32 cellular contexts compared by ENCODE assay signal in genomic region chr1:109609881-109610280, GRCh38. TPM values are rescaled to one million over a fixed set of nuclear protein-coding genes. Genes with fewer than 3 reads are reported as not detected.
"Had no signal": no experiment of that assay in that cellular context is flagged by ENCODE, and none has a peak within 500 bp of the region (broad histone marks: within the 10 kb centered on the region; RNA-seq: fewer than 3 reads in every experiment).

No MANE protein-coding gene starts in this region.

- H3K9me3 ChIP-seq: ascending aorta, breast epithelium, esophagus muscularis mucosa, pancreas, psoas muscle, sigmoid colon, suprapubic skin, tibial artery had no signal

- H3K4me1 Mint-ChIP-seq: activated CD4-positive, alpha-beta T cell treated with anti-CD3 and anti-CD28 coated beads, Interleukin-2, amount 10 ng/mL, durations not matched to agents 24 days and 14 days; activated naive CD4-positive, alpha-beta T cell treated with anti-CD3 and anti-CD28 coated beads, Interleukin-2, amount 10 ng/mL, durations not matched to agents 7 days and 5 days; activated naive CD8-positive, alpha-beta T cell treated with anti-CD3 and anti-CD28 coated beads, Interleukin-2, amount 10 ng/mL, durations not matched to agents 7 days and 5 days; mesothelial cell of epicardium; stimulated activated memory B cell treated with anti-CD40 and anti-IgM and Interleukin-4, amounts not matched to agents 10 μg/mL and 1 μg/mL and 100 μg/mL, for 72 hours; stimulated activated naive CD8-positive, alpha-beta T cell treated with anti-CD3 and anti-CD28 coated beads, Interleukin-15, amount 100 ng/mL, for 72 hours had no signal

- H3K27ac Mint-ChIP-seq: activated CD4-positive, alpha-beta memory T cell treated with anti-CD3 and anti-CD28 coated beads for 36 hours; activated CD4-positive, alpha-beta T cell treated with anti-CD3 and anti-CD28 coated beads, Interleukin-2, amount 10 ng/mL, durations not matched to agents 24 days and 14 days; activated naive CD4-positive, alpha-beta T cell treated with anti-CD3 and anti-CD28 coated beads, Interleukin-2, amount 10 ng/mL, durations not matched to agents 7 days and 5 days; activated naive CD8-positive, alpha-beta T cell treated with anti-CD3 and anti-CD28 coated beads, Interleukin-2, amount 10 ng/mL, durations not matched to agents 7 days and 5 days; activated T-cell treated with anti-CD3 and anti-CD28 coated beads, Interleukin-2, amount 50 U/mL, for 24 hours; mesothelial cell of epicardium; naive B cell; nephron progenitor cell; stimulated activated memory B cell treated with anti-CD40 and anti-IgM and Interleukin-4, amounts not matched to agents 10 μg/mL and 1 μg/mL and 100 μg/mL, for 72 hours had no signal

- DNase-seq: activated CD4-positive, alpha-beta memory T cell treated with anti-CD3 and anti-CD28 coated beads for 36 hours; activated CD4-positive, alpha-beta T cell treated with anti-CD3 and anti-CD28 coated beads, Interleukin-2, amount 10 ng/mL, durations not matched to agents 24 days and 14 days; activated CD4-positive, CD25-positive, alpha-beta regulatory T cell treated with anti-CD3 and anti-CD28 coated beads, Interleukin-2, amount 50 U/mL, for 72 hours; activated CD8-positive, alpha-beta memory T cell treated with anti-CD3 and anti-CD28 coated beads, Interleukin-2, amount 50 U/mL, for 4 hours; activated gamma-delta T cell; activated naive CD4-positive, alpha-beta T cell treated with anti-CD3 and anti-CD28 coated beads, Interleukin-2, amount 10 ng/mL, durations not matched to agents 7 days and 5 days; activated naive CD8-positive, alpha-beta T cell treated with anti-CD3 and anti-CD28 coated beads, Interleukin-2, amount 10 ng/mL, durations not matched to agents 7 days and 5 days; activated T-cell treated with anti-CD3 and anti-CD28 coated beads, Interleukin-2, amount 50 U/mL, for 24 hours; central memory CD4-positive, alpha-beta T cell; left cardiac atrium; naive B cell; nephron progenitor cell; pancreas; psoas muscle; sigmoid colon; small intestine; stimulated activated CD4-positive, alpha-beta T cell treated with anti-CD3 and anti-CD28 coated beads, Interleukin-1b, Interleukin-23, amount 100 ng/mL, for 48 hours; stimulated activated CD4-positive, alpha-beta T cell treated with anti-CD3 and anti-CD28 coated beads, Interleukin-4, amount 100 ng/mL, for 4 hours; stimulated activated CD8-positive, alpha-beta memory T cell treated with anti-CD3 and anti-CD28 coated beads, Interleukin-4, amount 100 ng/mL, for 48 hours; stimulated activated naive CD8-positive, alpha-beta T cell treated with anti-CD3 and anti-CD28 coated beads, Interleukin-15, amount 100 ng/mL, for 72 hours; T-helper 9 cell; tibial artery had no signal

- H3K4me3 Mint-ChIP-seq: activated CD4-positive, alpha-beta memory T cell treated with anti-CD3 and anti-CD28 coated beads for 36 hours; activated CD4-positive, alpha-beta T cell treated with anti-CD3 and anti-CD28 coated beads, Interleukin-2, amount 10 ng/mL, durations not matched to agents 24 days and 14 days; activated naive CD4-positive, alpha-beta T cell treated with anti-CD3 and anti-CD28 coated beads, Interleukin-2, amount 10 ng/mL, durations not matched to agents 7 days and 5 days; activated naive CD8-positive, alpha-beta T cell treated with anti-CD3 and anti-CD28 coated beads, Interleukin-2, amount 10 ng/mL, durations not matched to agents 7 days and 5 days; activated T-cell treated with anti-CD3 and anti-CD28 coated beads, Interleukin-2, amount 50 U/mL, for 24 hours; mesothelial cell of epicardium; naive B cell; nephron progenitor cell; stimulated activated memory B cell treated with anti-CD40 and anti-IgM and Interleukin-4, amounts not matched to agents 10 μg/mL and 1 μg/mL and 100 μg/mL, for 72 hours; stimulated activated naive CD8-positive, alpha-beta T cell treated with anti-CD3 and anti-CD28 coated beads, Interleukin-15, amount 100 ng/mL, for 72 hours had no signal

- FAIRE-seq: frontal cortex, pancreas, small intestine, TTC549 had no signal

- H3K27me3 ChIP-seq: ascending aorta, breast epithelium, esophagus muscularis mucosa, pancreas, sigmoid colon, suprapubic skin, tibial artery had no signal

- H3K36me3 ChIP-seq: ascending aorta, breast epithelium, esophagus muscularis mucosa, pancreas, sigmoid colon, suprapubic skin, tibial artery had no signal

- H3K27ac ChIP-seq: ascending aorta, breast epithelium, esophagus muscularis mucosa, pancreas, psoas muscle, sigmoid colon, suprapubic skin, tibial artery had no signal

- H3K4me3 ChIP-seq: ascending aorta, breast epithelium, esophagus muscularis mucosa, pancreas, psoas muscle, sigmoid colon, suprapubic skin, tibial artery had no signal

- H3K4me1 ChIP-seq: ascending aorta, breast epithelium, pancreas, psoas muscle, sigmoid colon, suprapubic skin, tibial artery had no signal

- H3K36me3 Mint-ChIP-seq: activated CD4-positive, alpha-beta memory T cell treated with anti-CD3 and anti-CD28 coated beads for 36 hours; activated naive CD4-positive, alpha-beta T cell treated with anti-CD3 and anti-CD28 coated beads, Interleukin-2, amount 10 ng/mL, durations not matched to agents 7 days and 5 days; activated naive CD8-positive, alpha-beta T cell treated with anti-CD3 and anti-CD28 coated beads, Interleukin-2, amount 10 ng/mL, durations not matched to agents 7 days and 5 days; mesothelial cell of epicardium; naive B cell; stimulated activated memory B cell treated with anti-CD40 and anti-IgM and Interleukin-4, amounts not matched to agents 10 μg/mL and 1 μg/mL and 100 μg/mL, for 72 hours had no signal

- H3K9me3 Mint-ChIP-seq: activated CD4-positive, alpha-beta memory T cell treated with anti-CD3 and anti-CD28 coated beads for 36 hours; activated CD4-positive, alpha-beta T cell treated with anti-CD3 and anti-CD28 coated beads, Interleukin-2, amount 10 ng/mL, durations not matched to agents 24 days and 14 days; activated naive CD4-positive, alpha-beta T cell treated with anti-CD3 and anti-CD28 coated beads, Interleukin-2, amount 10 ng/mL, durations not matched to agents 7 days and 5 days; activated naive CD8-positive, alpha-beta T cell treated with anti-CD3 and anti-CD28 coated beads, Interleukin-2, amount 10 ng/mL, durations not matched to agents 7 days and 5 days; activated T-cell treated with anti-CD3 and anti-CD28 coated beads, Interleukin-2, amount 50 U/mL, for 24 hours; mesothelial cell of epicardium; naive B cell; nephron progenitor cell; stimulated activated memory B cell treated with anti-CD40 and anti-IgM and Interleukin-4, amounts not matched to agents 10 μg/mL and 1 μg/mL and 100 μg/mL, for 72 hours; stimulated activated naive CD8-positive, alpha-beta T cell treated with anti-CD3 and anti-CD28 coated beads, Interleukin-15, amount 100 ng/mL, for 72 hours had no signal

- H3K27me3 Mint-ChIP-seq: activated CD4-positive, alpha-beta memory T cell treated with anti-CD3 and anti-CD28 coated beads for 36 hours; activated T-cell treated with anti-CD3 and anti-CD28 coated beads, Interleukin-2, amount 50 U/mL, for 24 hours; stimulated activated memory B cell treated with anti-CD40 and anti-IgM and Interleukin-4, amounts not matched to agents 10 μg/mL and 1 μg/mL and 100 μg/mL, for 72 hours; stimulated activated naive CD8-positive, alpha-beta T cell treated with anti-CD3 and anti-CD28 coated beads, Interleukin-15, amount 100 ng/mL, for 72 hours had no signal

RNA-seq across cellular contexts. Expression of gene GNAT2, which starts 9.5 kb away (rescaled TPM):
- total RNA-seq: ascending aorta; breast epithelium; frontal cortex; left cardiac atrium; mesothelial cell of epicardium; psoas muscle; sigmoid colon; suprapubic skin; T-helper 1 cell treated with Interleukin-12 subunit alpha and Interleukin-12 subunit beta and Interleukin-4 antibody, amounts not matched to agents 30 ng/mL and 1 ng/mL, for 36 hours; urinary bladder had no signal
- polyA plus RNA-seq: urinary bladder had no signal
